In the genomic region with DNA sequence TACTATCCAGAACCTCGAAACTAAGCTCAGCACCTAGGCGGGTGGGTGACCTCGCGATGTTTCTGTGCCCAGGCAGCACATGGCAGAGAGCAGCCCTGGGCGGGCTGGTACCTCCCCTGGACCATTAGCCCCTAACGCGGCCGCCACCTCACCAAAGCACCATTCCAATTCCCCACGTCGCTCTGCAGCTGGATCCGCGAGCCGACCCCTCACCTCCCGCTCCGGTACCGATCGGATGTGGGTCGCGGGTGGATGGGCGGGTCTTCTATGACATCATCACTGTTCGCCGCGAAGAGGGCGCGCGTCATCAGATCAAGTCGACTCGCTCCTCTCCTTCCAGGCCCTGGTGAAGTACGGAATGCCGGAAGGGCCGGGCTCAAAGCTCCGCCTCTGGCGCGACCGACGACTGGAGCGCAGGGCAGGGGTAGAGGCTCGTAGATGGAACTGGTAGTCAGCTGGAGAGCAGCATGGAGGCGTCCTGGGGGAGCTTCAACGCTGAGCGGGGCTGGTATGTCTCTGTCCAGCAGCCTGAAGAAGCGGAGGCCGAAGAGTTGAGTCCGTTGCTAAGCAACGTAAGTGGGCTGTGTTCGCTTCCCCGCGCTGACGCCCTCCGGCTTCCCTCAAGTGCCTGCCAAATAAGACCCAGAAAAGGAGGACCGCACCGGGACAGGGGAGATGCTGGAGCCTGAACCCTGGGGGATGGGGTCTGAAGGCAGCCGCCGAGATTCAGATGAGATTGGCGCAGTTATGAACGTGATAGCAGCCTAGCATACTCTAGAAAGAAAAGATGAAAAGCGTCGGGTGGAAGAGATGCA, we compare ENCODE assay signal across 8 cellular contexts.
DNase-seq lines count a peak whose midpoint lies in the region; ATAC-seq and FAIRE-seq lines count a peak whose summit lies in the region.

A gene (plus strand): TSS at position 435 of the 815 bp plus-strand sequence. CDS start 33 bp downstream, at position 468.
A gene with protein sequence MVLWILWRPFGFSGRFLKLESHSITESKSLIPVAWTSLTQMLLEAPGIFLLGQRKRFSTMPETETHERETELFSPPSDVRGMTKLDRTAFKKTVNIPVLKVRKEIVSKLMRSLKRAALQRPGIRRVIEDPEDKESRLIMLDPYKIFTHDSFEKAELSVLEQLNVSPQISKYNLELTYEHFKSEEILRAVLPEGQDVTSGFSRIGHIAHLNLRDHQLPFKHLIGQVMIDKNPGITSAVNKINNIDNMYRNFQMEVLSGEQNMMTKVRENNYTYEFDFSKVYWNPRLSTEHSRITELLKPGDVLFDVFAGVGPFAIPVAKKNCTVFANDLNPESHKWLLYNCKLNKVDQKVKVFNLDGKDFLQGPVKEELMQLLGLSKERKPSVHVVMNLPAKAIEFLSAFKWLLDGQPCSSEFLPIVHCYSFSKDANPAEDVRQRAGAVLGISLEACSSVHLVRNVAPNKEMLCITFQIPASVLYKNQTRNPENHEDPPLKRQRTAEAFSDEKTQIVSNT (minus strand): TSS at position 269 of the 815 bp plus-strand sequence. CDS start 106 bp downstream, at position 163.

- ATAC-seq in GM19035 (IDR thresholded peaks at IDR 0.05; ENCODE audit: unreplicated experiment) (peak; percentile 89), HG03280 (IDR thresholded peaks at IDR 0.05; ENCODE audit: unreplicated experiment) (peak; percentile 86)

- FAIRE-seq in islet of Langerhans (lab: Jason Lieb, UNC) = peak; percentile 60

- DNase-seq in AG20443 (ENCODE audit: low spot score) (peak; percentile 96), NCI-H345 (lab: John Stamatoyannopoulos, UW) (peak; percentile 95), cerebellar nuclear complex (lab: John Stamatoyannopoulos, UW) (peak; percentile 45 to 76)
- peak; percentile 71 to 82 (median 77) for DNase-seq in activated CD4-positive, CD25-positive, alpha-beta regulatory T cell (lab: John Stamatoyannopoulos, UW)
- peak; percentile 90 for DNase-seq in stimulated activated CD4-positive, alpha-beta T cell treated with anti-CD3 and anti-CD28 coated beads, Interleukin-12 subunit alpha, Interleukin-12 subunit beta, amount 100 ng/mL, for 24 hours (ENCODE audit: low read depth in 2 of 2)

Comparison
In these comparisons a context has a peak if more than half of its experiments do, and no peak if none do; other contexts are left out.
1. Peak in every context shown above with its lines: DNase-seq and ATAC-seq.